13 cellular contexts compared by ENCODE assay signal in the genomic region with DNA sequence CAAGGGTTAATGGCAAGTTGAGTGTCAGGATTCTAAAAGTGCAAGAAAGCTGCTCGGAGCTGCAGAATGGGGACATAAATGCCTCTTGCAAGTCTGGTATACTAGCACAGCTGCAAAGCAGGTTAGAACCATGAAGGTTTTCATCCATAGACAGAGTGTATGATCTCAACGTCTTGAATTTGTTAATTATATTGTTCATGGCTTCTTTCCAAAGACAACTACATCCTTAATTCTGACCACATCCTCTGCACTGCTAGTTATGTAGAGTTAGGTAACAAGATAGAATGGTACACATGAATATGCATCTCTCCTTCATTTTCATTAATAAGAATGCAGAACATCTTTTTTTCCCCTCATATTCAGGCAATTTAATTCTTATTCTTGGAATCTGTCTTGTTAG. TPM values are rescaled to one million over a fixed set of nuclear protein-coding genes. Genes with fewer than 3 reads are reported as not detected.
DNase-seq lines count a peak whose midpoint lies in the region; ATAC-seq and TF ChIP-seq lines count a peak whose summit lies in the region.
"Had no signal": no experiment of that assay in that cellular context is flagged by ENCODE, and none has a peak within 500 bp of the region (broad histone marks: within the 10 kb centered on the region; RNA-seq: fewer than 3 reads in every experiment).

No MANE protein-coding gene starts in this region.

- H3K4me3 Mint-ChIP-seq in MCF 10A (ENCODE audit: unreplicated experiment) = no peak overlapping the region
- H3K4me3 Mint-ChIP-seq in activated CD8-positive, alpha-beta memory T cell treated with anti-CD3 and anti-CD28 coated beads, Interleukin-2, amount 10 ng/mL, durations not matched to agents 7 days and 5 days = no peak overlapping the region
- H3K4me3 Mint-ChIP-seq in endodermal cell = no peak overlapping the region
- H3K4me3 Mint-ChIP-seq: activated naive CD4-positive, alpha-beta T cell treated with anti-CD3 and anti-CD28 coated beads for 36 hours had no signal

- no peaks in the 10 kb centered on the region for H3K36me3 ChIP-seq in breast epithelium
- no peaks in the 10 kb centered on the region for H3K36me3 ChIP-seq in SK-N-MC (ENCODE audit: insufficient read depth, low read length)
- H3K36me3 ChIP-seq in endodermal cell (ENCODE audit: control insufficient read depth, insufficient read depth, low read length) = no peaks in the 10 kb centered on the region

- DNase-seq in MCF 10A (ENCODE audit: unreplicated experiment) (peak; percentile 54), breast epithelium (ENCODE audit: low spot score in 2 of 2) (no peak), SK-N-MC (ENCODE audit: low read depth, low spot score) (peak; percentile 44), fibroblast of gingiva (ENCODE audit: low read depth) (peak; percentile 81), smooth muscle cell of the brain vasculature (ENCODE audit: low read depth, low spot score) (peak; percentile 26), endodermal cell (no peak), GM20000 (ENCODE audit: low spot score) (no peak)
- DNase-seq in activated CD8-positive, alpha-beta memory T cell treated with anti-CD3 and anti-CD28 coated beads, Interleukin-2, amount 10 ng/mL, durations not matched to agents 7 days and 5 days = no peak
- DNase-seq: activated naive CD4-positive, alpha-beta T cell treated with anti-CD3 and anti-CD28 coated beads for 36 hours; DMS79 treated with DMSO at 0.1 percent for 48 hours; left ventricle myocardium superior; occipital lobe; OCI-M1 had no signal

- no peak for TF ChIP-seq POLR2A in breast epithelium (IDR thresholded peaks at IDR 0.05)

- CTCF ChIA-PET in MCF 10A (lab: Yijun Ruan, JAX) = no interaction called here
- CTCF ChIA-PET in activated CD8-positive, alpha-beta memory T cell treated with anti-CD3 and anti-CD28 coated beads, Interleukin-2, amount 10 ng/mL, durations not matched to agents 7 days and 5 days (lab: Charles Lee) = no interaction called here

- intact Hi-C loops in MCF 10A (cut with micrococcal nuclease) = no loop called here
- intact Hi-C loops in breast epithelium (cut with DNase I; ENCODE audit: low total_unique reads) = no loop called here

- no peak for TF ChIP-seq CTCF in MCF 10A (IDR thresholded peaks at IDR 0.05; ENCODE audit: unreplicated experiment)
- no peak for TF ChIP-seq CTCF in breast epithelium (IDR thresholded peaks at IDR 0.05)
- no peak for TF ChIP-seq CTCF in endodermal cell (conservative IDR thresholded peaks at IDR 0.05)
- no peak for TF ChIP-seq CTCF in GM20000 (IDR thresholded peaks at IDR 0.05; ENCODE audit: extremely low read depth, missing control alignments)

- 91% methylated on average over 1 of the region's 2 CpGs; no CpG with 5 or more reads in 1 of the 2 experiments for WGBS in endodermal cell (ENCODE audit: insufficient coverage in 1 of 2, insufficient read length in 1 of 2), 2 experiments

- ATAC-seq in activated CD8-positive, alpha-beta memory T cell treated with anti-CD3 and anti-CD28 coated beads, Interleukin-2, amount 10 ng/mL, durations not matched to agents 7 days and 5 days = no peak
- ATAC-seq: left ventricle myocardium superior had no signal

- H3K4me3 ChIP-seq in breast epithelium (no peak overlapping the region), SK-N-MC (peak overlapping the region; percentile 36; the same call in 1 of the 2 replicates), endodermal cell (ENCODE audit: low read length) (no peak overlapping the region)

- no peaks in the 10 kb centered on the region for H3K27me3 ChIP-seq in breast epithelium
- H3K27me3 ChIP-seq in endodermal cell (ENCODE audit: control insufficient read depth, insufficient read depth, low read length, poor library complexity, severe bottlenecking) = no peaks in the 10 kb centered on the region

- peaks cover 10% of the 10 kb centered on the region for H3K4me1 Mint-ChIP-seq in MCF 10A (ENCODE audit: insufficient read depth, unreplicated experiment)
- H3K4me1 Mint-ChIP-seq in activated CD8-positive, alpha-beta memory T cell treated with anti-CD3 and anti-CD28 coated beads, Interleukin-2, amount 10 ng/mL, durations not matched to agents 7 days and 5 days = peaks cover 9% of the 10 kb centered on the region
- peaks cover 21% of the 10 kb centered on the region for H3K4me1 Mint-ChIP-seq in endodermal cell

- H3K9ac ChIP-seq in SK-N-MC (ENCODE audit: insufficient read length) (no peak overlapping the region), endodermal cell (ENCODE audit: extremely low read depth, low read length, poor library complexity, severe bottlenecking) (no peak overlapping the region)

- H3K27ac Mint-ChIP-seq in MCF 10A (ENCODE audit: low read depth, unreplicated experiment) = no peak overlapping the region
- no peak overlapping the region for H3K27ac Mint-ChIP-seq in activated CD8-positive, alpha-beta memory T cell treated with anti-CD3 and anti-CD28 coated beads, Interleukin-2, amount 10 ng/mL, durations not matched to agents 7 days and 5 days
- H3K27ac Mint-ChIP-seq in endodermal cell = no peak overlapping the region
- H3K27ac Mint-ChIP-seq: activated naive CD4-positive, alpha-beta T cell treated with anti-CD3 and anti-CD28 coated beads for 36 hours had no signal

- H3K9me3 ChIP-seq in breast epithelium (no peaks in the 10 kb centered on the region), SK-N-MC (ENCODE audit: low read depth, low read length) (no peaks in the 10 kb centered on the region), endodermal cell (ENCODE audit: control insufficient read depth, low read length) (no peaks in the 10 kb centered on the region)

- BruUV-seq in MCF 10A (replicated peaks; lab: Mats Ljungman, UMichigan) = no TSS peak

- H3K4me1 ChIP-seq in breast epithelium (no peaks in the 10 kb centered on the region), endodermal cell (ENCODE audit: control insufficient read depth, insufficient read depth, low read length) (no peaks in the 10 kb centered on the region)

- H3K27ac ChIP-seq in breast epithelium (no peak overlapping the region), SK-N-MC (no peak overlapping the region), endodermal cell (ENCODE audit: low read depth, low read length) (no peak overlapping the region)

- H3K36me3 Mint-ChIP-seq in MCF 10A (ENCODE audit: insufficient read depth, unreplicated experiment) = peaks cover 5% of the 10 kb centered on the region
- no peaks in the 10 kb centered on the region for H3K36me3 Mint-ChIP-seq in activated CD8-positive, alpha-beta memory T cell treated with anti-CD3 and anti-CD28 coated beads, Interleukin-2, amount 10 ng/mL, durations not matched to agents 7 days and 5 days
- no peaks in the 10 kb centered on the region for H3K36me3 Mint-ChIP-seq in endodermal cell (ENCODE audit: low read depth)

- H3K9me3 Mint-ChIP-seq in MCF 10A (ENCODE audit: unreplicated experiment) = no peaks in the 10 kb centered on the region
- no peaks in the 10 kb centered on the region for H3K9me3 Mint-ChIP-seq in activated CD8-positive, alpha-beta memory T cell treated with anti-CD3 and anti-CD28 coated beads, Interleukin-2, amount 10 ng/mL, durations not matched to agents 7 days and 5 days (ENCODE audit: low read depth)
- H3K9me3 Mint-ChIP-seq in endodermal cell = no peaks in the 10 kb centered on the region
- H3K9me3 Mint-ChIP-seq: activated naive CD4-positive, alpha-beta T cell treated with anti-CD3 and anti-CD28 coated beads for 36 hours had no signal

- H3K27me3 Mint-ChIP-seq in MCF 10A (ENCODE audit: insufficient read depth, unreplicated experiment) (peaks cover 12% of the 10 kb centered on the region), endodermal cell (ENCODE audit: insufficient read depth) (no peaks in the 10 kb centered on the region)
- no peaks in the 10 kb centered on the region for H3K27me3 Mint-ChIP-seq in activated CD8-positive, alpha-beta memory T cell treated with anti-CD3 and anti-CD28 coated beads, Interleukin-2, amount 10 ng/mL, durations not matched to agents 7 days and 5 days

- POLR2A ChIA-PET in MCF 10A (lab: Yijun Ruan, JAX) = interaction anchor here (0.8 to 1.4 kb wide), 2 partner anchors 91 to 93 kb away, joined by 3 read pairs; no protein-coding TSS in a partner anchor

RNA-seq across cellular contexts. Expression of gene EXPH5, which starts 34.2 kb away (rescaled TPM):
- total RNA-seq in MCF 10A (2022) (9.2 and 17.9 TPM in 2 replicates), breast epithelium (10 to 100 TPM in 1 of 3 donors, 1 to 10 TPM in 2; 3.2 to 16.8 (median 8.8) TPM), endodermal cell (1 to 10 TPM; 4.8 to 6.4 TPM)
- total RNA-seq in activated CD8-positive, alpha-beta memory T cell treated with anti-CD3 and anti-CD28 coated beads, Interleukin-2, amount 10 ng/mL, durations not matched to agents 7 days and 5 days = 1 to 10 TPM in 1 of 2 experiments, under 1 TPM in 1; 0.96 to 1.1 TPM
- 0.78 TPM for polyA plus RNA-seq in endodermal cell (2013, experiment 1 of 2)
- 0.99 TPM for polyA plus RNA-seq in endodermal cell (2013, experiment 2 of 2)

Comparison
In these comparisons a context has a peak if more than half of its experiments do, and no peak if none do; other contexts are left out.
1. DNase-seq: peak in MCF 10A (single experiment), SK-N-MC (single experiment), fibroblast of gingiva (single experiment) and smooth muscle cell of the brain vasculature (single experiment); none in breast epithelium (0 of 2), activated CD8-positive, alpha-beta memory T cell treated with anti-CD3 and anti-CD28 coated beads, Interleukin-2, amount 10 ng/mL, durations not matched to agents 7 days and 5 days (single experiment), endodermal cell (single experiment) and GM20000 (single experiment).